10 cellular contexts compared by ENCODE assay signal in genomic region chr22:36862251-36863242, GRCh38. TPM values are rescaled to one million over a fixed set of nuclear protein-coding genes. Genes with fewer than 3 reads are reported as not detected.
DNase-seq lines count a peak whose midpoint lies in the region; ATAC-seq and TF ChIP-seq lines count a peak whose summit lies in the region.
"Had no signal": no experiment of that assay in that cellular context is flagged by ENCODE, and none has a peak within 500 bp of the region (broad histone marks: within the 10 kb centered on the region; RNA-seq: fewer than 3 reads in every experiment).

No MANE protein-coding gene starts in this region.

- H3K4me3 Mint-ChIP-seq in stimulated activated naive CD8-positive, alpha-beta T cell treated with anti-CD3 and anti-CD28 coated beads, Interleukin-15, Interleukin-2, amounts not matched to agents 100 ng/mL and 50 ng/mL, for 24 hours, result no peak overlapping the region
- no peak overlapping the region for H3K4me3 Mint-ChIP-seq in activated T-cell treated with anti-CD3 and anti-CD28 coated beads, Interleukin-2, amount 50 U/mL, for 4 hours

- H3K4me1 ChIP-seq in right lobe of liver, result no peaks in the 10 kb centered on the region

- TF ChIP-seq POLR2A in right lobe of liver (IDR thresholded peaks at IDR 0.05), result no peak

- no peaks in the 10 kb centered on the region for H3K9me3 ChIP-seq in right lobe of liver

- no peaks in the 10 kb centered on the region for H3K36me3 Mint-ChIP-seq in stimulated activated naive CD8-positive, alpha-beta T cell treated with anti-CD3 and anti-CD28 coated beads, Interleukin-15, Interleukin-2, amounts not matched to agents 100 ng/mL and 50 ng/mL, for 24 hours (ENCODE audit: low read depth)
- peaks cover 8% of the 10 kb centered on the region for H3K36me3 Mint-ChIP-seq in activated T-cell treated with anti-CD3 and anti-CD28 coated beads, Interleukin-2, amount 50 U/mL, for 4 hours (ENCODE audit: insufficient read depth)

- H3K27me3 Mint-ChIP-seq in stimulated activated naive CD8-positive, alpha-beta T cell treated with anti-CD3 and anti-CD28 coated beads, Interleukin-15, Interleukin-2, amounts not matched to agents 100 ng/mL and 50 ng/mL, for 24 hours, result no peaks in the 10 kb centered on the region
- no peaks in the 10 kb centered on the region for H3K27me3 Mint-ChIP-seq in activated T-cell treated with anti-CD3 and anti-CD28 coated beads, Interleukin-2, amount 50 U/mL, for 4 hours (ENCODE audit: low read depth)

- H3K27ac ChIP-seq in right lobe of liver, result peak overlapping the region in 2 of 3 donors; percentile 51 to 68

- no peaks in the 10 kb centered on the region for H3K36me3 ChIP-seq in right lobe of liver

- H3K4me1 Mint-ChIP-seq in stimulated activated naive CD8-positive, alpha-beta T cell treated with anti-CD3 and anti-CD28 coated beads, Interleukin-15, Interleukin-2, amounts not matched to agents 100 ng/mL and 50 ng/mL, for 24 hours (ENCODE audit: low read depth), result peaks cover 44% of the 10 kb centered on the region
- H3K4me1 Mint-ChIP-seq in activated T-cell treated with anti-CD3 and anti-CD28 coated beads, Interleukin-2, amount 50 U/mL, for 4 hours (ENCODE audit: low read depth), result peaks cover 30% of the 10 kb centered on the region

- H3K27me3 ChIP-seq in right lobe of liver, result no peaks in the 10 kb centered on the region

- no peaks in the 10 kb centered on the region for H3K9me3 Mint-ChIP-seq in stimulated activated naive CD8-positive, alpha-beta T cell treated with anti-CD3 and anti-CD28 coated beads, Interleukin-15, Interleukin-2, amounts not matched to agents 100 ng/mL and 50 ng/mL, for 24 hours
- no peaks in the 10 kb centered on the region for H3K9me3 Mint-ChIP-seq in activated T-cell treated with anti-CD3 and anti-CD28 coated beads, Interleukin-2, amount 50 U/mL, for 4 hours

- H3K4me3 ChIP-seq in right lobe of liver, result peak overlapping the region in 1 of 3 donors; percentile 6

- 72% methylated on average over 9 of the region's 26 CpGs for WGBS in right lobe of liver (ENCODE audit: insufficient coverage, low coverage, low lambda C conversion rate, missing lambda C conversion rate)

- no peak for ATAC-seq in stimulated activated naive CD8-positive, alpha-beta T cell treated with anti-CD3 and anti-CD28 coated beads, Interleukin-15, Interleukin-2, amounts not matched to agents 100 U/mL and 50 U/mL, for 24 hours
- peak; percentile 40 to 61 (median 49) for ATAC-seq in right lobe of liver
- no peak for ATAC-seq in SK-N-SH treated with all-trans-retinoic acid at 6 μM for 48 hours
- no peak for ATAC-seq in GM21619 (IDR thresholded peaks at IDR 0.05; ENCODE audit: unreplicated experiment)
- ATAC-seq in activated T-cell treated with anti-CD3 and anti-CD28 coated beads, Interleukin-2, amount 50 U/mL, for 4 hours, result no peak
- ATAC-seq in GM18519 (IDR thresholded peaks at IDR 0.05; ENCODE audit: low FRiP score, unreplicated experiment), result no peak

- intact Hi-C loops in right lobe of liver (cut with DNase I), result no loop called here

- no peak for DNase-seq in stimulated activated naive CD8-positive, alpha-beta T cell treated with anti-CD3 and anti-CD28 coated beads, Interleukin-15, Interleukin-2, amounts not matched to agents 100 U/mL and 50 U/mL, for 24 hours
- DNase-seq in UCSD-AML1 (lab: John Stamatoyannopoulos, UW; ENCODE audit: unreplicated experiment) (peak; percentile 87), right lobe of liver (peak in 1 of 3 donors; percentile 42)
- DNase-seq in activated T-cell treated with anti-CD3 and anti-CD28 coated beads, Interleukin-2, amount 50 U/mL, for 4 hours, result no peak
- DNase-seq: NCI-H345 had no signal

- no peak for TF ChIP-seq CTCF in right lobe of liver (IDR thresholded peaks at IDR 0.05)

- peak overlapping the region; percentile 78 for H3K27ac Mint-ChIP-seq in stimulated activated naive CD8-positive, alpha-beta T cell treated with anti-CD3 and anti-CD28 coated beads, Interleukin-15, Interleukin-2, amounts not matched to agents 100 ng/mL and 50 ng/mL, for 24 hours

TF ChIP-seq in SK-N-SH treated with all-trans-retinoic acid at 6 μM for 48 hours, 23 proteins besides CTCF, POLR2A, EP300 and RAD21:
- TF ChIP-seq ZFP3 (CRISPR knock-in tag; IDR thresholded peaks at IDR 0.05), result no peak
- no peak for TF ChIP-seq ZFP30 (CRISPR knock-in tag; IDR thresholded peaks at IDR 0.05)
- TF ChIP-seq PATZ1 (CRISPR knock-in tag; IDR thresholded peaks at IDR 0.05; ENCODE audit: borderline replicate concordance), result no peak
- no peak for TF ChIP-seq SNAI2 (CRISPR knock-in tag; IDR thresholded peaks at IDR 0.05)
- no peak for TF ChIP-seq ESRRG (CRISPR knock-in tag; IDR thresholded peaks at IDR 0.05)
- TF ChIP-seq ISL1 (CRISPR knock-in tag; IDR thresholded peaks at IDR 0.05), result no peak
- no peak for TF ChIP-seq CREB5 (CRISPR knock-in tag; IDR thresholded peaks at IDR 0.05; ENCODE audit: low read depth)

RNA-seq across cellular contexts. Expression of gene NCF4, which starts 1.7 kb away (rescaled TPM):
- total RNA-seq in right lobe of liver, result 1 to 10 TPM; 2.3 to 6.2 (median 4.0) TPM
- total RNA-seq in activated T-cell treated with anti-CD3 and anti-CD28 coated beads, Interleukin-2, amount 50 U/mL, for 4 hours, result 1 to 10 TPM; 1.2 to 2.3 (median 1.4) TPM

RNA-seq across cellular contexts. Expression of gene PVALB, which starts 45.7 kb away (rescaled TPM):
- 1 to 10 TPM in 3 of 6 experiments, under 1 TPM in 1, not detected in 2; 0.59 to 1.7 (median 1.4) TPM for total RNA-seq in right lobe of liver
- not detected for total RNA-seq in activated T-cell treated with anti-CD3 and anti-CD28 coated beads, Interleukin-2, amount 50 U/mL, for 4 hours
- total RNA-seq: subcutaneous adipose tissue had no signal

RNA-seq across cellular contexts. Expression of gene CSF2RB, which starts 50.9 kb away (rescaled TPM):
- 1 to 10 TPM in 5 of 6 experiments, under 1 TPM in 1; 0.88 to 4.7 (median 2.4) TPM for total RNA-seq in right lobe of liver
- total RNA-seq in activated T-cell treated with anti-CD3 and anti-CD28 coated beads, Interleukin-2, amount 50 U/mL, for 4 hours, result 1 to 10 TPM; 1.3 to 2.7 (median 2.5) TPM

Comparison
In these comparisons a context has a peak if more than half of its experiments do, and no peak if none do; other contexts are left out.
1. ATAC-seq: peak in right lobe of liver (4 of 4); none in stimulated activated naive CD8-positive, alpha-beta T cell treated with anti-CD3 and anti-CD28 coated beads, Interleukin-15, Interleukin-2, amounts not matched to agents 100 U/mL and 50 U/mL, for 24 hours (single experiment), SK-N-SH treated with all-trans-retinoic acid at 6 μM for 48 hours (single experiment), GM21619 (single experiment), activated T-cell treated with anti-CD3 and anti-CD28 coated beads, Interleukin-2, amount 50 U/mL, for 4 hours (0 of 2) and GM18519 (single experiment).